17 cellular contexts compared by ENCODE assay signal in genomic region chr20:1926237-1926636, GRCh38. TPM values are rescaled to one million over a fixed set of nuclear protein-coding genes. Genes with fewer than 3 reads are reported as not detected.
DNase-seq lines count a peak whose midpoint lies in the region; TF ChIP-seq lines count a peak whose summit lies in the region.
"Had no signal": no experiment of that assay in that cellular context is flagged by ENCODE, and none has a peak within 500 bp of the region (broad histone marks: within the 10 kb centered on the region; RNA-seq: fewer than 3 reads in every experiment).

No MANE protein-coding gene starts in this region.

- DNase-seq in G401 (ENCODE audit: low spot score) (peak; percentile 67), dorsolateral prefrontal cortex (peak in 1 of 10 donors; percentile 54), occipital lobe (lab: John Stamatoyannopoulos, UW) (peak; percentile 38), T1000 (lab: John Stamatoyannopoulos, UW) (no peak), OCI-LY7 (ENCODE audit: low spot score) (no peak)
- DNase-seq in activated T-helper 2 cell treated with anti-CD3 and anti-CD28 coated beads, Interferon-gamma antibody, Interleukin-2, Interleukin-4, amounts not matched to agents 10 μg/mL and 5 μg/mL and 100 μg/mL, durations not matched to agents 14 hours and 24 hours and 36 hours (ENCODE audit: low spot score): no peak
- DNase-seq: BE2C; CD4-positive, CD25-positive, alpha-beta regulatory T cell; COR-L47; DMS79; NCI-H1105 treated with DMSO at 0.1 percent for 48 hours; NCI-H2081; NCI-H2171; NCI-H526; SJCRH30 had no signal

- no peaks in the 10 kb centered on the region for H3K27me3 Mint-ChIP-seq in activated T-helper 2 cell treated with anti-CD3 and anti-CD28 coated beads, Interferon-gamma antibody, Interleukin-2, Interleukin-4, amounts not matched to agents 10 μg/mL and 5 μg/mL and 100 μg/mL, durations not matched to agents 14 hours and 24 hours and 36 hours (ENCODE audit: low read depth)
- H3K27me3 Mint-ChIP-seq: IgD-negative memory B cell had no signal

- no peak overlapping the region for H2AFZ ChIP-seq in OCI-LY7 (ENCODE audit: low read length)

- H3K27ac ChIP-seq in angular gyrus (ENCODE audit: low read depth, low read length) (peak overlapping the region; percentile 54), dorsolateral prefrontal cortex (peak overlapping the region in 57 of 59 donors; percentile 11 to 95 (median 70)), OCI-LY7 (ENCODE audit: low read depth, low read length, poor library complexity, severe bottlenecking) (no peak overlapping the region)
- H3K27ac ChIP-seq: SJCRH30 had no signal

- in situ Hi-C loops in G401 (cut with HindIII; ENCODE audit: low sequenced_read_pairs): no loop called here

- POLR2A ChIA-PET in OCI-LY7 (lab: Charles Lee): no interaction called here

- no peak overlapping the region for H3K27ac Mint-ChIP-seq in activated T-helper 2 cell treated with anti-CD3 and anti-CD28 coated beads, Interferon-gamma antibody, Interleukin-2, Interleukin-4, amounts not matched to agents 10 μg/mL and 5 μg/mL and 100 μg/mL, durations not matched to agents 14 hours and 24 hours and 36 hours
- H3K27ac Mint-ChIP-seq: IgD-negative memory B cell had no signal

- H3K27me3 ChIP-seq in dorsolateral prefrontal cortex: no peaks in the 10 kb centered on the region
- H3K27me3 ChIP-seq: BE2C, SJCRH30 had no signal

- no peaks in the 10 kb centered on the region for H4K20me1 ChIP-seq in OCI-LY7 (ENCODE audit: insufficient read depth, low read length)

- CTCF ChIA-PET in OCI-LY7 (lab: Charles Lee; ENCODE audit: unreplicated experiment): no interaction called here

- no peak overlapping the region for H3K4me2 ChIP-seq in OCI-LY7 (ENCODE audit: low read length)

- intact Hi-C loops in dorsolateral prefrontal cortex (cut with DNase I) (no loop called here), OCI-LY7 (cut with micrococcal nuclease; ENCODE audit: unreplicated experiment) (no loop called here)
- intact Hi-C loops in activated T-helper 2 cell treated with anti-CD3 and anti-CD28 coated beads, Interferon-gamma antibody, Interleukin-2, Interleukin-4, amounts not matched to agents 10 μg/mL and 5 μg/mL and 100 μg/mL, durations not matched to agents 14 hours and 24 hours and 36 hours (cut with micrococcal nuclease): no loop called here

- BruUV-seq in OCI-LY7 (replicated peaks; lab: Mats Ljungman, UMichigan): no TSS peak

- no peaks in the 10 kb centered on the region for H3K4me1 Mint-ChIP-seq in activated T-helper 2 cell treated with anti-CD3 and anti-CD28 coated beads, Interferon-gamma antibody, Interleukin-2, Interleukin-4, amounts not matched to agents 10 μg/mL and 5 μg/mL and 100 μg/mL, durations not matched to agents 14 hours and 24 hours and 36 hours (ENCODE audit: low read depth)
- H3K4me1 Mint-ChIP-seq: CD4-positive, CD25-positive, alpha-beta regulatory T cell had no signal

- H3K4me3 ChIP-seq in dorsolateral prefrontal cortex (no peak overlapping the region), OCI-LY7 (ENCODE audit: low read depth, low read length, poor library complexity, severe bottlenecking) (no peak overlapping the region)
- H3K4me3 ChIP-seq: SJCRH30 had no signal

- no peaks in the 10 kb centered on the region for H3K9me3 Mint-ChIP-seq in activated T-helper 2 cell treated with anti-CD3 and anti-CD28 coated beads, Interferon-gamma antibody, Interleukin-2, Interleukin-4, amounts not matched to agents 10 μg/mL and 5 μg/mL and 100 μg/mL, durations not matched to agents 14 hours and 24 hours and 36 hours
- H3K9me3 Mint-ChIP-seq: IgD-negative memory B cell had no signal

- no peaks in the 10 kb centered on the region for H3K9me2 ChIP-seq in OCI-LY7 (ENCODE audit: insufficient read depth, low read length)

- H3K4me3 Mint-ChIP-seq in activated T-helper 2 cell treated with anti-CD3 and anti-CD28 coated beads, Interferon-gamma antibody, Interleukin-2, Interleukin-4, amounts not matched to agents 10 μg/mL and 5 μg/mL and 100 μg/mL, durations not matched to agents 14 hours and 24 hours and 36 hours (ENCODE audit: low read depth): no peak overlapping the region
- H3K4me3 Mint-ChIP-seq: CD4-positive, CD25-positive, alpha-beta regulatory T cell; IgD-negative memory B cell had no signal

- no peaks in the 10 kb centered on the region for H3K36me3 Mint-ChIP-seq in activated T-helper 2 cell treated with anti-CD3 and anti-CD28 coated beads, Interferon-gamma antibody, Interleukin-2, Interleukin-4, amounts not matched to agents 10 μg/mL and 5 μg/mL and 100 μg/mL, durations not matched to agents 14 hours and 24 hours and 36 hours (ENCODE audit: low read depth)
- H3K36me3 Mint-ChIP-seq: CD4-positive, CD25-positive, alpha-beta regulatory T cell had no signal

- H3K4me1 ChIP-seq in OCI-LY7 (ENCODE audit: insufficient read depth, low read length, poor library complexity, severe bottlenecking): no peaks in the 10 kb centered on the region
- H3K4me1 ChIP-seq: BE2C, SJCRH30 had no signal

- H3K79me2 ChIP-seq in OCI-LY7 (ENCODE audit: insufficient read depth, low read depth, low read length): no peaks in the 10 kb centered on the region

- TF ChIP-seq CTCF in dorsolateral prefrontal cortex (IDR thresholded peaks at IDR 0.05 in 54 of 56, conservative IDR thresholded peaks at IDR 0.05 in 2 of 56; ENCODE audit: low read depth in 1 of 56, partially characterized antibody in 56 of 56): no peak
- TF ChIP-seq CTCF in OCI-LY7 (conservative IDR thresholded peaks at IDR 0.05; ENCODE audit: low read length): no peak

- no peaks in the 10 kb centered on the region for H3K36me3 ChIP-seq in OCI-LY7 (ENCODE audit: insufficient read depth, low read length)
- H3K36me3 ChIP-seq: BE2C, SJCRH30 had no signal

- H3K9me3 ChIP-seq in OCI-LY7 (ENCODE audit: low read length): no peaks in the 10 kb centered on the region
- H3K9me3 ChIP-seq: BE2C, SJCRH30 had no signal

RNA-seq across cellular contexts. Expression of gene SIRPA, which starts 31.0 kb away (rescaled TPM):
- total RNA-seq in G401 (2014; rRNA removed; shearing (Covaris generic)): 14.7 and 16.7 TPM in 2 replicates
- total RNA-seq in dorsolateral prefrontal cortex (100 to 1,000 TPM; 164 to 389 (median 265) TPM), occipital lobe (3.9 TPM), OCI-LY7 (2022) (not detected in 2 replicates)
- not detected in 2 replicates for total RNA-seq in activated T-helper 2 cell treated with anti-CD3 and anti-CD28 coated beads, Interferon-gamma antibody, Interleukin-2, Interleukin-4, amounts not matched to agents 10 μg/mL and 5 μg/mL and 100 μg/mL, durations not matched to agents 14 hours and 24 hours and 36 hours
- not detected in 2 replicates for total RNA-seq in OCI-LY7 (2014; rRNA removed; shearing (Covaris generic))
- total RNA-seq: CD4-positive, CD25-positive, alpha-beta regulatory T cell had no signal

Comparison
In these comparisons a context has a peak if more than half of its experiments do, and no peak if none do; other contexts are left out.
1. DNase-seq: peak in G401 (single experiment) and occipital lobe (single experiment); none in T1000 (single experiment), activated T-helper 2 cell treated with anti-CD3 and anti-CD28 coated beads, Interferon-gamma antibody, Interleukin-2, Interleukin-4, amounts not matched to agents 10 μg/mL and 5 μg/mL and 100 μg/mL, durations not matched to agents 14 hours and 24 hours and 36 hours (single experiment) and OCI-LY7 (single experiment).